Comparison of ENCODE assay signal across 33 cellular contexts in genomic region chr1:193077991-193078390, GRCh38.
"Had no signal": no experiment of that assay in that cellular context is flagged by ENCODE, and none has a peak within 500 bp of the region (broad histone marks: within the 10 kb centered on the region; RNA-seq: fewer than 3 reads in every experiment).

No MANE protein-coding gene starts in this region.

- FAIRE-seq: bronchial epithelial cell, kidney had no signal

- H3K27me3 Mint-ChIP-seq: activated naive CD4-positive, alpha-beta T cell treated with anti-CD3 and anti-CD28 coated beads, Interleukin-2, amount 10 ng/mL, durations not matched to agents 7 days and 5 days; activated naive CD8-positive, alpha-beta T cell treated with anti-CD3 and anti-CD28 coated beads, Interleukin-2, amount 10 ng/mL, durations not matched to agents 7 days and 5 days; naive B cell; progenitor cell of endocrine pancreas; stimulated activated memory B cell treated with anti-CD40 and anti-IgM and Interleukin-4, amounts not matched to agents 10 μg/mL and 1 μg/mL and 100 μg/mL, for 72 hours; stimulated activated naive CD8-positive, alpha-beta T cell treated with anti-CD3 and anti-CD28 coated beads, Interleukin-15, amount 100 ng/mL, for 72 hours had no signal

- H3K27ac ChIP-seq: colonic mucosa, gastroesophageal sphincter, neutrophil, ovary, right lobe of liver, skin epidermis, thyroid gland, upper lobe of left lung, VCaP had no signal

- H3K9me3 ChIP-seq: colonic mucosa, gastroesophageal sphincter, ovary, right lobe of liver, thyroid gland, upper lobe of left lung had no signal

- H3K9me3 Mint-ChIP-seq: naive B cell; stimulated activated memory B cell treated with anti-CD40 and anti-IgM and Interleukin-4, amounts not matched to agents 10 μg/mL and 1 μg/mL and 100 μg/mL, for 72 hours had no signal

- H3K4me3 Mint-ChIP-seq: activated naive CD4-positive, alpha-beta T cell treated with anti-CD3 and anti-CD28 coated beads, Interleukin-2, amount 10 ng/mL, durations not matched to agents 7 days and 5 days; activated naive CD8-positive, alpha-beta T cell treated with anti-CD3 and anti-CD28 coated beads, Interleukin-2, amount 10 ng/mL, durations not matched to agents 7 days and 5 days; activated T-helper 1 cell treated with anti-CD3 and anti-CD28 coated beads, Interleukin-12 subunit alpha, Interleukin-12 subunit beta, Interleukin-2, Interleukin-4 antibody, amounts not matched to agents 30 ng/mL and 10 ng/mL and 1 ng/mL, durations not matched to agents 14 hours and 24 hours and 36 hours; mesothelial cell of epicardium; naive B cell; nephron progenitor cell; stimulated activated memory B cell treated with anti-CD40 and anti-IgM and Interleukin-4, amounts not matched to agents 10 μg/mL and 1 μg/mL and 100 μg/mL, for 72 hours; stimulated activated naive CD8-positive, alpha-beta T cell treated with anti-CD3 and anti-CD28 coated beads, Interleukin-15, amount 100 ng/mL, for 72 hours had no signal

- DNase-seq: activated CD4-positive, alpha-beta T cell treated with anti-CD3 and anti-CD28 coated beads for 4 hours; activated CD4-positive, alpha-beta T cell treated with anti-CD3 and anti-CD28 coated beads, Interleukin-2, amount 50 U/mL, for 48 hours; activated CD8-positive, alpha-beta memory T cell treated with anti-CD3 and anti-CD28 coated beads, Interleukin-2, amount 50 U/mL, for 4 hours; activated gamma-delta T cell; activated naive CD4-positive, alpha-beta T cell treated with anti-CD3 and anti-CD28 coated beads, Interleukin-2, amount 10 ng/mL, durations not matched to agents 7 days and 5 days; activated naive CD8-positive, alpha-beta T cell treated with anti-CD3 and anti-CD28 coated beads, Interleukin-2, amount 10 ng/mL, durations not matched to agents 7 days and 5 days; activated T-cell treated with anti-CD3 and anti-CD28 coated beads, Interleukin-2, amount 50 U/mL, for 1 hour; amniotic stem cell; colonic mucosa; effector memory CD4-positive, alpha-beta T cell; erythroblast; head of caudate nucleus; hippocampal formation; kidney; naive B cell; nephron progenitor cell; ovary; right lobe of liver; stimulated activated CD4-positive, alpha-beta T cell treated with anti-CD3 and anti-CD28 coated beads, Interleukin-4, amount 100 ng/mL, for 24 hours; stimulated activated naive CD8-positive, alpha-beta T cell treated with anti-CD3 and anti-CD28 coated beads, Interleukin-15, amount 100 ng/mL, for 72 hours; substantia nigra; T-helper 1 cell; thyroid gland; upper lobe of left lung had no signal

- H3K4me1 ChIP-seq: colonic mucosa, right lobe of liver, thyroid gland, upper lobe of left lung had no signal

- H3K4me3 ChIP-seq: colonic mucosa, gastroesophageal sphincter, ovary, right lobe of liver, skin epidermis, thyroid gland, upper lobe of left lung had no signal

- H3K4me1 Mint-ChIP-seq: activated naive CD4-positive, alpha-beta T cell treated with anti-CD3 and anti-CD28 coated beads, Interleukin-2, amount 10 ng/mL, durations not matched to agents 7 days and 5 days; activated naive CD8-positive, alpha-beta T cell treated with anti-CD3 and anti-CD28 coated beads, Interleukin-2, amount 10 ng/mL, durations not matched to agents 7 days and 5 days; mesothelial cell of epicardium; naive B cell; nephron progenitor cell; stimulated activated memory B cell treated with anti-CD40 and anti-IgM and Interleukin-4, amounts not matched to agents 10 μg/mL and 1 μg/mL and 100 μg/mL, for 72 hours; stimulated activated naive CD8-positive, alpha-beta T cell treated with anti-CD3 and anti-CD28 coated beads, Interleukin-15, amount 100 ng/mL, for 72 hours had no signal

- H3K36me3 ChIP-seq: colonic mucosa, ovary had no signal

- H3K27me3 ChIP-seq: colonic mucosa, gastroesophageal sphincter, neutrophil, ovary, right lobe of liver, thyroid gland, upper lobe of left lung had no signal

- ATAC-seq: gastroesophageal sphincter; right lobe of liver; stimulated activated memory B cell treated with anti-CD40 and anti-IgM and Interleukin-4, amounts not matched to agents 10 μg/mL and 1 μg/mL and 100 μg/mL, for 72 hours; stimulated activated naive CD8-positive, alpha-beta T cell treated with anti-CD3 and anti-CD28 coated beads, Interleukin-15, amount 100 ng/mL, for 72 hours had no signal

- H3K27ac Mint-ChIP-seq: activated naive CD4-positive, alpha-beta T cell treated with anti-CD3 and anti-CD28 coated beads, Interleukin-2, amount 10 ng/mL, durations not matched to agents 7 days and 5 days; activated naive CD8-positive, alpha-beta T cell treated with anti-CD3 and anti-CD28 coated beads, Interleukin-2, amount 10 ng/mL, durations not matched to agents 7 days and 5 days; activated T-helper 1 cell treated with anti-CD3 and anti-CD28 coated beads, Interleukin-12 subunit alpha, Interleukin-12 subunit beta, Interleukin-2, Interleukin-4 antibody, amounts not matched to agents 30 ng/mL and 10 ng/mL and 1 ng/mL, durations not matched to agents 14 hours and 24 hours and 36 hours; mesothelial cell of epicardium; nephron progenitor cell; progenitor cell of endocrine pancreas; stimulated activated memory B cell treated with anti-CD40 and anti-IgM and Interleukin-4, amounts not matched to agents 10 μg/mL and 1 μg/mL and 100 μg/mL, for 72 hours; stimulated activated naive CD8-positive, alpha-beta T cell treated with anti-CD3 and anti-CD28 coated beads, Interleukin-15, amount 100 ng/mL, for 72 hours had no signal
